8 cellular contexts compared by ENCODE assay signal in genomic region chr19:41218615-41219507, GRCh38. TPM values are rescaled to one million over a fixed set of nuclear protein-coding genes. Genes with fewer than 3 reads are reported as not detected.
DNase-seq lines count a peak whose midpoint lies in the region; ATAC-seq and TF ChIP-seq lines count a peak whose summit lies in the region.
"Had no signal": no experiment of that assay in that cellular context is flagged by ENCODE, and none has a peak within 500 bp of the region (broad histone marks: within the 10 kb centered on the region; RNA-seq: fewer than 3 reads in every experiment).

AXL (plus strand) TSS chr19:41219223; CDS start chr19:41219393, 170 bp downstream.

- H3K27me3 ChIP-seq in smooth muscle cell (ENCODE audit: low read depth) = no peaks in the 10 kb centered on the region

- H3K4me1 ChIP-seq in smooth muscle cell (ENCODE audit: low read depth) = peaks cover 12% of the 10 kb centered on the region

- H3K9me3 ChIP-seq in smooth muscle cell (replicated peaks; ENCODE audit: low read depth) = no peaks in the 10 kb centered on the region

- under 1% methylated on average over 15 of the region's 32 CpGs for WGBS in smooth muscle cell (ENCODE audit: low lambda C conversion rate)

- no peaks in the 10 kb centered on the region for H3K36me3 ChIP-seq in smooth muscle cell (ENCODE audit: low read depth)

- H3F3A ChIP-seq in smooth muscle cell (ENCODE audit: low read depth) = peaks cover 10% of the 10 kb centered on the region

- H4K20me1 ChIP-seq in smooth muscle cell (ENCODE audit: low read depth) = no peaks in the 10 kb centered on the region

- TF ChIP-seq CTCF in choroid plexus epithelial cell (conservative IDR thresholded peaks at IDR 0.05; ENCODE audit: low read depth, low read length) (no peak), smooth muscle cell (IDR thresholded peaks at IDR 0.05; ENCODE audit: borderline replicate concordance, insufficient read depth, poor library complexity, severe bottlenecking) (no peak)

- DNase-seq in LHCN-M2 (ENCODE audit: low read depth) (peak; percentile 90), choroid plexus epithelial cell (ENCODE audit: low read depth) (peak; percentile 68), islet precursor cell (peak; percentile 97), smooth muscle cell (lab: John Stamatoyannopoulos, UW; ENCODE audit: unreplicated experiment) (peak; percentile 83)
- DNase-seq: activated B cell treated with CpG ODN at 0.5 μM for 24 hours had no signal

- ATAC-seq in GM21786 (IDR thresholded peaks at IDR 0.05; ENCODE audit: unreplicated experiment) (no peak), GM21423 (IDR thresholded peaks at IDR 0.05; ENCODE audit: unreplicated experiment) (no peak), GM21360 (IDR thresholded peaks at IDR 0.05; ENCODE audit: unreplicated experiment) (no peak)

- H3K4me3 ChIP-seq in choroid plexus epithelial cell (ENCODE audit: low read depth, low read length) (peak within 1 kb of the TSS; percentile 79), smooth muscle cell (peak within 1 kb of the TSS; percentile 75)

- H3K79me2 ChIP-seq in smooth muscle cell (ENCODE audit: low read depth) = peaks cover 7% of the 10 kb centered on the region

- H3K4me2 ChIP-seq in smooth muscle cell = peak within 1 kb of the TSS; percentile 94

- no peak within 1 kb of the TSS for H2AFZ ChIP-seq in smooth muscle cell (ENCODE audit: low read depth)

- peak within 1 kb of the TSS; percentile 92 for H3K27ac ChIP-seq in smooth muscle cell (ENCODE audit: low read depth)

- peak within 1 kb of the TSS; percentile 95 for H3K9ac ChIP-seq in smooth muscle cell (ENCODE audit: low read depth)

RNA-seq across cellular contexts. Expression of gene AXL, which starts in this region (rescaled TPM):
- total RNA-seq in LHCN-M2 (2014; rRNA removed) (254 and 297 TPM in 2 replicates), smooth muscle cell (71.2 and 76.8 TPM in 2 replicates)
- polyA plus RNA-seq in LHCN-M2 (2012) = 263 TPM
- 16.9 and 27.0 TPM in 2 replicates for polyA plus RNA-seq in smooth muscle cell
- total RNA-seq: activated B cell treated with CpG ODN at 0.5 μM for 24 hours had no signal
